In the genomic region with DNA sequence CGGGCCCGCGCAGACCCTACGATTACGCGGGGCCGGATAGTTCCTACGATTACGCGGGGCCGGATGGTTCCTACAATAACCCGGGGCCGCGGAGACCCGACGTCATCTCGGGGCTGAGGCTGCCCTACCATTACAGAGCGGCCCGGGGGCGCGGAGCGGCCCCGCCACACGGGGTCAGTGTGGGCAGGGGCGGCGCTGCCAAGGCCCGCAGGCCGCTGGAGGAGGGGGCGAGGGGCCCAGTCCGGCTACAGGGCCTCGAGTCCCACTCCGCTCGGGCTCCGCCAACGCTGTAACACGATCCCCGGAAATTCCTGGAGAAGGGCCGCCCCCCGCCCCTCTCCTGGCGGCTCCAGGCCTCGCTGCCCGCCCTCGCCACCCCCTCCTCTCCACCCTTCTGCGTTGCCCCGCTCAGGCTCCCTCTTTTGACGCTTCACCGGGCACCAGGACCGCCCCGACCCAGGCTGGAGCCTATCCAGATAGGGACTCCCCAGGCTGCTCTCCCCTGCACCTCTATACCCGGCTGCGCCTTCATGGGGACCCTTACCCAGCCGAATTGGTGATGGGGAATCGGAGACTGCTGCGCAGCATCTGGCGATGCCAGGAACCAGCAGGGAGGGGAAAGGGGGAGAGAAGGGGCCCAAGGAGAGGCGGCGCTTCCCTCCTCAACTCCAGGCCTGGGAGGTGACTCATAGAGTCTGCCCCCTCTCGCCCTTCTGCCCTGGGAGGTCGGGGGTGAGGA, we compare ENCODE assay signal across 8 cellular contexts. TPM values are rescaled to one million over a fixed set of nuclear protein-coding genes. Genes with fewer than 3 reads are reported as not detected.
DNase-seq lines count a peak whose midpoint lies in the region; ATAC-seq and TF ChIP-seq lines count a peak whose summit lies in the region.

Gene RAB34 (minus strand): TSS at position 291 of the 739 bp plus-strand sequence. CDS start 602 bp downstream, outside the sequence.

- H3K36me3 ChIP-seq in DND-41 (ENCODE audit: insufficient read depth, low read length) = peaks cover 29% of the 10 kb centered on the region
- peaks cover 24% of the 10 kb centered on the region for H3K36me3 ChIP-seq in Karpas-422 (ENCODE audit: insufficient read depth, low read length)
- peaks cover 2% of the 10 kb centered on the region for H3K36me3 ChIP-seq in urinary bladder (ENCODE audit: insufficient read depth)

- peaks cover 25% of the 10 kb centered on the region for H3K27me3 Mint-ChIP-seq in activated CD4-positive, alpha-beta memory T cell treated with anti-CD3 and anti-CD28 coated beads, Interleukin-2, amount 10 ng/mL, durations not matched to agents 7 days and 5 days

- no peak for TF ChIP-seq CTCF in DND-41 (IDR thresholded peaks at IDR 0.05; ENCODE audit: borderline replicate concordance, extremely low read depth, low read length, poor library complexity, severe bottlenecking)

- peaks cover 31% of the 10 kb centered on the region for H3K36me3 Mint-ChIP-seq in activated CD4-positive, alpha-beta memory T cell treated with anti-CD3 and anti-CD28 coated beads, Interleukin-2, amount 10 ng/mL, durations not matched to agents 7 days and 5 days (ENCODE audit: low read depth)

- peak within 1 kb of the TSS; percentile 95 for H3K9ac ChIP-seq in DND-41 (ENCODE audit: low read depth, low read length)
- no peak within 1 kb of the TSS for H3K9ac ChIP-seq in Karpas-422 (ENCODE audit: low read length)

- no peak for ATAC-seq in DND-41 (ENCODE audit: insufficient read depth, low read depth)
- ATAC-seq in HG03175 (IDR thresholded peaks at IDR 0.05; ENCODE audit: unreplicated experiment) = no peak

- H3K4me1 ChIP-seq in DND-41 (ENCODE audit: insufficient read depth, low read length) = peaks cover 39% of the 10 kb centered on the region
- peaks cover 22% of the 10 kb centered on the region for H3K4me1 ChIP-seq in Karpas-422 (ENCODE audit: low read length)
- H3K4me1 ChIP-seq in urinary bladder (ENCODE audit: insufficient read depth) = peaks cover 2% of the 10 kb centered on the region

- H3K9me3 ChIP-seq in DND-41 (ENCODE audit: insufficient read depth, low read length, severe bottlenecking) (no peaks in the 10 kb centered on the region), Karpas-422 (ENCODE audit: low read length) (no peaks in the 10 kb centered on the region)

- H3K4me2 ChIP-seq in DND-41 (ENCODE audit: insufficient read depth, low read length) = peak within 1 kb of the TSS; percentile 71; the same call in 1 of the 2 replicates
- peak within 1 kb of the TSS; percentile 98 for H3K4me2 ChIP-seq in Karpas-422 (ENCODE audit: low read depth, low read length, poor library complexity, severe bottlenecking)

- H2AFZ ChIP-seq in DND-41 (ENCODE audit: low read depth, low read length) (no peak within 1 kb of the TSS; the same call in 1 of the 2 replicates), Karpas-422 (ENCODE audit: low read length) (no peak within 1 kb of the TSS)

- peak within 1 kb of the TSS; percentile 44 for H3K4me3 Mint-ChIP-seq in activated CD4-positive, alpha-beta memory T cell treated with anti-CD3 and anti-CD28 coated beads, Interleukin-2, amount 10 ng/mL, durations not matched to agents 7 days and 5 days

- no peaks in the 10 kb centered on the region for H3K9me2 ChIP-seq in Karpas-422 (replicated peaks; ENCODE audit: insufficient read depth, low read length)

- no peak for DNase-seq in DND-41
- no peak for DNase-seq in Karpas-422
- peak; percentile 23 for DNase-seq in activated CD4-positive, alpha-beta memory T cell treated with anti-CD3 and anti-CD28 coated beads, Interleukin-2, amount 10 ng/mL, durations not matched to agents 7 days and 5 days
- DNase-seq in fibroblast of peridontal ligament (ENCODE audit: extremely low read depth) = peak; percentile 84
- peak; percentile 90 for DNase-seq in myocyte (ENCODE audit: low read depth)
- no peak for DNase-seq in COLO829 (ENCODE audit: low spot score)

- H3K79me2 ChIP-seq in DND-41 (ENCODE audit: insufficient read depth, low read length) (peaks cover 39% of the 10 kb centered on the region), Karpas-422 (ENCODE audit: low read length) (peaks cover 28% of the 10 kb centered on the region)

- H3K27me3 ChIP-seq in DND-41 (ENCODE audit: insufficient read depth, low read length, poor library complexity) = no peaks in the 10 kb centered on the region
- no peaks in the 10 kb centered on the region for H3K27me3 ChIP-seq in Karpas-422 (ENCODE audit: low read length)

- peak within 1 kb of the TSS in 1 of 2 experiments; percentile 91; a peak in 1 of 4 replicates for H3K4me3 ChIP-seq in DND-41 (ENCODE audit: low read depth in 1 of 2, low read length in 2 of 2)
- H3K4me3 ChIP-seq in Karpas-422 (ENCODE audit: low read length) = no peak within 1 kb of the TSS
- H3K4me3 ChIP-seq in urinary bladder (ENCODE audit: low read depth, low read length) = peak within 1 kb of the TSS; percentile 69

- peaks cover 40% of the 10 kb centered on the region for H3K4me1 Mint-ChIP-seq in activated CD4-positive, alpha-beta memory T cell treated with anti-CD3 and anti-CD28 coated beads, Interleukin-2, amount 10 ng/mL, durations not matched to agents 7 days and 5 days

- CTCF ChIA-PET in activated CD4-positive, alpha-beta memory T cell treated with anti-CD3 and anti-CD28 coated beads, Interleukin-2, amount 10 ng/mL, durations not matched to agents 7 days and 5 days (lab: Charles Lee) = interaction anchor here (2.3 kb wide), 1 partner anchor 9 kb away, joined by 15 read pairs; the partner anchor contains the start of genes NEK8 and TLCD1

- POLR2A ChIA-PET in activated CD4-positive, alpha-beta memory T cell treated with anti-CD3 and anti-CD28 coated beads, Interleukin-2, amount 10 ng/mL, durations not matched to agents 7 days and 5 days (lab: Charles Lee) = no interaction called here

- H3K27ac Mint-ChIP-seq in activated CD4-positive, alpha-beta memory T cell treated with anti-CD3 and anti-CD28 coated beads, Interleukin-2, amount 10 ng/mL, durations not matched to agents 7 days and 5 days = peak within 1 kb of the TSS; percentile 64

- H3K9me3 Mint-ChIP-seq in activated CD4-positive, alpha-beta memory T cell treated with anti-CD3 and anti-CD28 coated beads, Interleukin-2, amount 10 ng/mL, durations not matched to agents 7 days and 5 days = no peaks in the 10 kb centered on the region

- 0 out of 2 replicates have a peak within 1 kb of the TSS, but pooled peaks have one; percentile 25 for H3K27ac ChIP-seq in DND-41 (ENCODE audit: low read length)
- no peak within 1 kb of the TSS for H3K27ac ChIP-seq in Karpas-422 (ENCODE audit: low read length)
- H3K27ac ChIP-seq in urinary bladder (ENCODE audit: low read depth) = peak within 1 kb of the TSS; percentile 93

- WGBS in urinary bladder = 2% methylated on average over 59 of the region's 59 CpGs

- H4K20me1 ChIP-seq in DND-41 (ENCODE audit: insufficient read depth, low read length) (peaks cover 26% of the 10 kb centered on the region), Karpas-422 (ENCODE audit: insufficient read depth, low read depth, low read length) (peaks cover 19% of the 10 kb centered on the region; the same call in 1 of the 2 replicates)

RNA-seq across cellular contexts. Expression of gene RAB34, which starts in this region (rescaled TPM):
- total RNA-seq in Karpas-422 (2014; rRNA removed; shearing (Covaris generic); ENCODE audit: low replicate concordance) = not detected in 2 replicates
- 1 to 10 TPM; 6.5 to 7.4 TPM for total RNA-seq in activated CD4-positive, alpha-beta memory T cell treated with anti-CD3 and anti-CD28 coated beads, Interleukin-2, amount 10 ng/mL, durations not matched to agents 7 days and 5 days
- 162 and 198 TPM in 2 replicates for total RNA-seq in myocyte
- 125 TPM for polyA plus RNA-seq in myocyte (2012)
- 63.7 TPM for total RNA-seq in urinary bladder
- 170 TPM for polyA plus RNA-seq in urinary bladder

Comparison
In these comparisons a context has a peak if more than half of its experiments do, and no peak if none do; other contexts are left out.
1. DNase-seq: peak in activated CD4-positive, alpha-beta memory T cell treated with anti-CD3 and anti-CD28 coated beads, Interleukin-2, amount 10 ng/mL, durations not matched to agents 7 days and 5 days (single experiment), fibroblast of peridontal ligament (single experiment) and myocyte (single experiment); none in DND-41 (single experiment), Karpas-422 (single experiment) and COLO829 (single experiment).